Comparison of ENCODE assay signal across 1 cellular context in the genomic region with DNA sequence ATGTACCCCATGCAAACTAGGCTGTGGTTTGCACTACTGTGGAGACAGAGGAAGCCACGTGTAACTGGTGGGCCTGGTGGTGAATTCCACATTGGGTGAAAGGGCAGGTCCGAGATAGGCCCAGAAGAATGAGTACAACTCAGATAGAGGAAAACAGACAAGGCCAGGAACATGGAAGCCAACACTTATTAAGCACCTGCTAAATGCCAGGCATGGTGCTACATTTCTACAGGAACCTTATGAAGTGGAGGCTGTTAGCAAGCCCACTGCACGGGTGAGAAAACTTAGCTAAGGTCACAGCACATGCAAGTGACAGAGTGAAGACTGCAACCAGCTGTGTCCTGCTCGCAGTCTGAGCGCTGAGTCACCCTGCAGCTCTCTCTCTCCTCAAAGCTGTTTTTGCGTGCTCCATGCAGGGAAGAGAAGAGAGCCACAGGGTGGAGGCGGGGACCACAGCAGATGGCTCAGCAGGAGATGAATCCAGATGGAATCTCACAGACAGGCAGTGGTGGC.
TF ChIP-seq lines count a peak whose summit lies in the region.

No MANE protein-coding gene starts in this region.

TF ChIP-seq in IMR-90, 13 proteins besides CTCF, POLR2A, EP300 and RAD21 (continued from another document):
- TF ChIP-seq RCOR1 (IDR thresholded peaks at IDR 0.05; ENCODE audit: insufficient replicate concordance, low read length), result peak; percentile 82
- TF ChIP-seq FOS (IDR thresholded peaks at IDR 0.05; ENCODE audit: low read depth, low read length), result peak; percentile 90
- no peak for TF ChIP-seq SMC3 (IDR thresholded peaks at IDR 0.05; ENCODE audit: low read depth, low read length)
- peak; percentile 81 for TF ChIP-seq NFE2L2 (IDR thresholded peaks at IDR 0.05; ENCODE audit: low read depth, low read length)
- TF ChIP-seq, protein P1, sequence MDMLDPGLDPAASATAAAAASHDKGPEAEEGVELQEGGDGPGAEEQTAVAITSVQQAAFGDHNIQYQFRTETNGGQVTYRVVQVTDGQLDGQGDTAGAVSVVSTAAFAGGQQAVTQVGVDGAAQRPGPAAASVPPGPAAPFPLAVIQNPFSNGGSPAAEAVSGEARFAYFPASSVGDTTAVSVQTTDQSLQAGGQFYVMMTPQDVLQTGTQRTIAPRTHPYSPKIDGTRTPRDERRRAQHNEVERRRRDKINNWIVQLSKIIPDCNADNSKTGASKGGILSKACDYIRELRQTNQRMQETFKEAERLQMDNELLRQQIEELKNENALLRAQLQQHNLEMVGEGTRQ (IDR thresholded peaks at IDR 0.05; ENCODE audit: low read depth, low read length), result no peak
- TF ChIP-seq CEBPB (IDR thresholded peaks at IDR 0.05; ENCODE audit: low read depth, low read length), result no peak
